ENCODE assay signal across 1 cellular context in the genomic region with DNA sequence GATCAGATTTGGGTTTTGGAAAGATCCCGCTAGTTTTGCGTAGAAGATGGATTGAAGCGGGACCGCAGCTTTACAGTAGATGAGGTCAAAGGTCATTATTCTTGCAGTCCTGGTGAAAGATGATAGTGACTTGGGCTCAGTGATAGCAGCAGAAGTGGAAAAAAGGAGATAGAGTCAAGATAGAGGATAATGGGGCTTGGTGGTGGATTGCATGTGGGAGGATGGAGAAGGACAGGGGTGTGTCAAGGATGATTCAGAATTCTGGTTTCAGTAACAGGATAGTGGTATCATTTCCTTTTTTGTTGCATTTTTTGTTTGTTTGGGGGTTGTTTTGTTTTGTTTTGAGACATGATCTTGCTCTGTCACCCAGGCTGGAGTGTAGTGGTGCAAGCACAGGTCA.
TF ChIP-seq lines count a peak whose summit lies in the region.

No MANE protein-coding gene starts in this region.

TF ChIP-seq in K562, 482 proteins besides CTCF, POLR2A, EP300 and RAD21 (continued from another document and continues in another):
- TF ChIP-seq, protein P1, sequence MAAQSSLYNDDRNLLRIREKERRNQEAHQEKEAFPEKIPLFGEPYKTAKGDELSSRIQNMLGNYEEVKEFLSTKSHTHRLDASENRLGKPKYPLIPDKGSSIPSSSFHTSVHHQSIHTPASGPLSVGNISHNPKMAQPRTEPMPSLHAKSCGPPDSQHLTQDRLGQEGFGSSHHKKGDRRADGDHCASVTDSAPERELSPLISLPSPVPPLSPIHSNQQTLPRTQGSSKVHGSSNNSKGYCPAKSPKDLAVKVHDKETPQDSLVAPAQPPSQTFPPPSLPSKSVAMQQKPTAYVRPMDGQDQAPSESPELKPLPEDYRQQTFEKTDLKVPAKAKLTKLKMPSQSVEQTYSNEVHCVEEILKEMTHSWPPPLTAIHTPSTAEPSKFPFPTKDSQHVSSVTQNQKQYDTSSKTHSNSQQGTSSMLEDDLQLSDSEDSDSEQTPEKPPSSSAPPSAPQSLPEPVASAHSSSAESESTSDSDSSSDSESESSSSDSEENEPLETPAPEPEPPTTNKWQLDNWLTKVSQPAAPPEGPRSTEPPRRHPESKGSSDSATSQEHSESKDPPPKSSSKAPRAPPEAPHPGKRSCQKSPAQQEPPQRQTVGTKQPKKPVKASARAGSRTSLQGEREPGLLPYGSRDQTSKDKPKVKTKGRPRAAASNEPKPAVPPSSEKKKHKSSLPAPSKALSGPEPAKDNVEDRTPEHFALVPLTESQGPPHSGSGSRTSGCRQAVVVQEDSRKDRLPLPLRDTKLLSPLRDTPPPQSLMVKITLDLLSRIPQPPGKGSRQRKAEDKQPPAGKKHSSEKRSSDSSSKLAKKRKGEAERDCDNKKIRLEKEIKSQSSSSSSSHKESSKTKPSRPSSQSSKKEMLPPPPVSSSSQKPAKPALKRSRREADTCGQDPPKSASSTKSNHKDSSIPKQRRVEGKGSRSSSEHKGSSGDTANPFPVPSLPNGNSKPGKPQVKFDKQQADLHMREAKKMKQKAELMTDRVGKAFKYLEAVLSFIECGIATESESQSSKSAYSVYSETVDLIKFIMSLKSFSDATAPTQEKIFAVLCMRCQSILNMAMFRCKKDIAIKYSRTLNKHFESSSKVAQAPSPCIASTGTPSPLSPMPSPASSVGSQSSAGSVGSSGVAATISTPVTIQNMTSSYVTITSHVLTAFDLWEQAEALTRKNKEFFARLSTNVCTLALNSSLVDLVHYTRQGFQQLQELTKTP (IDR thresholded peaks at IDR 0.05; ENCODE audit: low read depth in 1 of 2, partially characterized antibody in 2 of 2) = no peak
- TF ChIP-seq ZNF23 (CRISPR knock-in tag; IDR thresholded peaks at IDR 0.05) = no peak
- TF ChIP-seq SIRT6 (IDR thresholded peaks at IDR 0.05; ENCODE audit: low read depth, low read length) = no peak
- no peak for TF ChIP-seq U2AF1 (optimal IDR thresholded peaks at IDR 0.05; ENCODE audit: low read depth, low read length)
- TF ChIP-seq ZSCAN29 (IDR thresholded peaks at IDR 0.05) = no peak
- TF ChIP-seq NFYB (IDR thresholded peaks at IDR 0.05; ENCODE audit: extremely low read depth, insufficient read length) = no peak
- TF ChIP-seq CTBP1 (IDR thresholded peaks at IDR 0.05; ENCODE audit: borderline replicate concordance) = peak; percentile 92
- TF ChIP-seq, protein P2, sequence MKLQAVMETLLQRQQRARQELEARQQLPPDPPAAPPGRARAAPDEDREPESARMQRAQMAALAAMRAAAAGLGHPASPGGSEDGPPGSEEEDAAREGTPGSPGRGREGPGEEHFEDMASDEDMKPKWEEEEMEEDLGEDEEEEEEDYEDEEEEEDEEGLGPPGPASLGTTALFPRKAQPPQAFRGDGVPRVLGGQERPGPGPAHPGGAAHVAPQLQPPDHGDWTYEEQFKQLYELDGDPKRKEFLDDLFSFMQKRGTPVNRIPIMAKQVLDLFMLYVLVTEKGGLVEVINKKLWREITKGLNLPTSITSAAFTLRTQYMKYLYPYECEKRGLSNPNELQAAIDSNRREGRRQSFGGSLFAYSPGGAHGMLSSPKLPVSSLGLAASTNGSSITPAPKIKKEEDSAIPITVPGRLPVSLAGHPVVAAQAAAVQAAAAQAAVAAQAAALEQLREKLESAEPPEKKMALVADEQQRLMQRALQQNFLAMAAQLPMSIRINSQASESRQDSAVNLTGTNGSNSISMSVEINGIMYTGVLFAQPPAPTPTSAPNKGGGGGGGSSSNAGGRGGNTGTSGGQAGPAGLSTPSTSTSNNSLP (IDR thresholded peaks at IDR 0.05; ENCODE audit: borderline replicate concordance, low read depth, low read length) = no peak
- no peak for TF ChIP-seq ZNF766 (CRISPR knock-in tag; conservative IDR thresholded peaks at IDR 0.05)
- no peak for TF ChIP-seq FOS (IDR thresholded peaks at IDR 0.05; ENCODE audit: extremely low read depth, insufficient read length)
- TF ChIP-seq CBFA2T3 (IDR thresholded peaks at IDR 0.05) = peak; percentile 91
- TF ChIP-seq KLF13 (tag; IDR thresholded peaks at IDR 0.05; ENCODE audit: borderline replicate concordance, low read depth) = no peak
- no peak for TF ChIP-seq TAF9B (IDR thresholded peaks at IDR 0.05; ENCODE audit: partially characterized antibody)
- TF ChIP-seq, protein P3, sequence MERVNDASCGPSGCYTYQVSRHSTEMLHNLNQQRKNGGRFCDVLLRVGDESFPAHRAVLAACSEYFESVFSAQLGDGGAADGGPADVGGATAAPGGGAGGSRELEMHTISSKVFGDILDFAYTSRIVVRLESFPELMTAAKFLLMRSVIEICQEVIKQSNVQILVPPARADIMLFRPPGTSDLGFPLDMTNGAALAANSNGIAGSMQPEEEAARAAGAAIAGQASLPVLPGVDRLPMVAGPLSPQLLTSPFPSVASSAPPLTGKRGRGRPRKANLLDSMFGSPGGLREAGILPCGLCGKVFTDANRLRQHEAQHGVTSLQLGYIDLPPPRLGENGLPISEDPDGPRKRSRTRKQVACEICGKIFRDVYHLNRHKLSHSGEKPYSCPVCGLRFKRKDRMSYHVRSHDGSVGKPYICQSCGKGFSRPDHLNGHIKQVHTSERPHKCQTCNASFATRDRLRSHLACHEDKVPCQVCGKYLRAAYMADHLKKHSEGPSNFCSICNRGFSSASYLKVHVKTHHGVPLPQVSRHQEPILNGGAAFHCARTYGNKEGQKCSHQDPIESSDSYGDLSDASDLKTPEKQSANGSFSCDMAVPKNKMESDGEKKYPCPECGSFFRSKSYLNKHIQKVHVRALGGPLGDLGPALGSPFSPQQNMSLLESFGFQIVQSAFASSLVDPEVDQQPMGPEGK (CRISPR knock-in tag; IDR thresholded peaks at IDR 0.05; ENCODE audit: borderline replicate concordance) = no peak
- no peak for TF ChIP-seq MTA3 (IDR thresholded peaks at IDR 0.05; ENCODE audit: borderline replicate concordance)
- TF ChIP-seq ESRRB (CRISPR knock-in tag; IDR thresholded peaks at IDR 0.05; ENCODE audit: borderline replicate concordance) = no peak
- no peak for TF ChIP-seq HSF4 (CRISPR knock-in tag; IDR thresholded peaks at IDR 0.05; ENCODE audit: borderline replicate concordance)
- TF ChIP-seq, protein P4, sequence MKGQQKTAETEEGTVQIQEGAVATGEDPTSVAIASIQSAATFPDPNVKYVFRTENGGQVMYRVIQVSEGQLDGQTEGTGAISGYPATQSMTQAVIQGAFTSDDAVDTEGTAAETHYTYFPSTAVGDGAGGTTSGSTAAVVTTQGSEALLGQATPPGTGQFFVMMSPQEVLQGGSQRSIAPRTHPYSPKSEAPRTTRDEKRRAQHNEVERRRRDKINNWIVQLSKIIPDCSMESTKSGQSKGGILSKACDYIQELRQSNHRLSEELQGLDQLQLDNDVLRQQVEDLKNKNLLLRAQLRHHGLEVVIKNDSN (CRISPR knock-in tag; IDR thresholded peaks at IDR 0.05) = no peak
- TF ChIP-seq ZNF584 (CRISPR knock-in tag; IDR thresholded peaks at IDR 0.05; ENCODE audit: low read depth) = no peak
- peak; percentile 79; the same call in 1 of the 2 replicates for TF ChIP-seq SMARCE1 (IDR thresholded peaks at IDR 0.05)
- no peak for TF ChIP-seq PHB (CRISPR knock-in tag; IDR thresholded peaks at IDR 0.05)
- no peak for TF ChIP-seq CHD1 (IDR thresholded peaks at IDR 0.05; ENCODE audit: low read length)
- peak; percentile 20; the same call in 1 of the 2 replicates for TF ChIP-seq ATF7 (IDR thresholded peaks at IDR 0.05)
- TF ChIP-seq, protein P5, sequence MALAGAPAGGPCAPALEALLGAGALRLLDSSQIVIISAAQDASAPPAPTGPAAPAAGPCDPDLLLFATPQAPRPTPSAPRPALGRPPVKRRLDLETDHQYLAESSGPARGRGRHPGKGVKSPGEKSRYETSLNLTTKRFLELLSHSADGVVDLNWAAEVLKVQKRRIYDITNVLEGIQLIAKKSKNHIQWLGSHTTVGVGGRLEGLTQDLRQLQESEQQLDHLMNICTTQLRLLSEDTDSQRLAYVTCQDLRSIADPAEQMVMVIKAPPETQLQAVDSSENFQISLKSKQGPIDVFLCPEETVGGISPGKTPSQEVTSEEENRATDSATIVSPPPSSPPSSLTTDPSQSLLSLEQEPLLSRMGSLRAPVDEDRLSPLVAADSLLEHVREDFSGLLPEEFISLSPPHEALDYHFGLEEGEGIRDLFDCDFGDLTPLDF (CRISPR knock-in tag; IDR thresholded peaks at IDR 0.05) = no peak
- TF ChIP-seq, protein P6, sequence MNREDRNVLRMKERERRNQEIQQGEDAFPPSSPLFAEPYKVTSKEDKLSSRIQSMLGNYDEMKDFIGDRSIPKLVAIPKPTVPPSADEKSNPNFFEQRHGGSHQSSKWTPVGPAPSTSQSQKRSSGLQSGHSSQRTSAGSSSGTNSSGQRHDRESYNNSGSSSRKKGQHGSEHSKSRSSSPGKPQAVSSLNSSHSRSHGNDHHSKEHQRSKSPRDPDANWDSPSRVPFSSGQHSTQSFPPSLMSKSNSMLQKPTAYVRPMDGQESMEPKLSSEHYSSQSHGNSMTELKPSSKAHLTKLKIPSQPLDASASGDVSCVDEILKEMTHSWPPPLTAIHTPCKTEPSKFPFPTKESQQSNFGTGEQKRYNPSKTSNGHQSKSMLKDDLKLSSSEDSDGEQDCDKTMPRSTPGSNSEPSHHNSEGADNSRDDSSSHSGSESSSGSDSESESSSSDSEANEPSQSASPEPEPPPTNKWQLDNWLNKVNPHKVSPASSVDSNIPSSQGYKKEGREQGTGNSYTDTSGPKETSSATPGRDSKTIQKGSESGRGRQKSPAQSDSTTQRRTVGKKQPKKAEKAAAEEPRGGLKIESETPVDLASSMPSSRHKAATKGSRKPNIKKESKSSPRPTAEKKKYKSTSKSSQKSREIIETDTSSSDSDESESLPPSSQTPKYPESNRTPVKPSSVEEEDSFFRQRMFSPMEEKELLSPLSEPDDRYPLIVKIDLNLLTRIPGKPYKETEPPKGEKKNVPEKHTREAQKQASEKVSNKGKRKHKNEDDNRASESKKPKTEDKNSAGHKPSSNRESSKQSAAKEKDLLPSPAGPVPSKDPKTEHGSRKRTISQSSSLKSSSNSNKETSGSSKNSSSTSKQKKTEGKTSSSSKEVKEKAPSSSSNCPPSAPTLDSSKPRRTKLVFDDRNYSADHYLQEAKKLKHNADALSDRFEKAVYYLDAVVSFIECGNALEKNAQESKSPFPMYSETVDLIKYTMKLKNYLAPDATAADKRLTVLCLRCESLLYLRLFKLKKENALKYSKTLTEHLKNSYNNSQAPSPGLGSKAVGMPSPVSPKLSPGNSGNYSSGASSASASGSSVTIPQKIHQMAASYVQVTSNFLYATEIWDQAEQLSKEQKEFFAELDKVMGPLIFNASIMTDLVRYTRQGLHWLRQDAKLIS (CRISPR knock-in tag; IDR thresholded peaks at IDR 0.05) = no peak
- no peak for TF ChIP-seq ZNF408 (CRISPR knock-in tag; IDR thresholded peaks at IDR 0.05; ENCODE audit: low read depth)
- TF ChIP-seq TSC22D4 (tag; IDR thresholded peaks at IDR 0.05) = no peak
- TF ChIP-seq, protein P7, sequence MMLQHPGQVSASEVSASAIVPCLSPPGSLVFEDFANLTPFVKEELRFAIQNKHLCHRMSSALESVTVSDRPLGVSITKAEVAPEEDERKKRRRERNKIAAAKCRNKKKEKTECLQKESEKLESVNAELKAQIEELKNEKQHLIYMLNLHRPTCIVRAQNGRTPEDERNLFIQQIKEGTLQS (IDR thresholded peaks at IDR 0.05) = no peak
- TF ChIP-seq, protein P7 (CRISPR knock-in tag; conservative IDR thresholded peaks at IDR 0.05) = no peak
- no peak for TF ChIP-seq PHF21A (IDR thresholded peaks at IDR 0.05; ENCODE audit: borderline replicate concordance, low read depth)
- no peak for TF ChIP-seq KAT2B (IDR thresholded peaks at IDR 0.05; ENCODE audit: low read depth, low read length)
- no peak for TF ChIP-seq RFX1 (IDR thresholded peaks at IDR 0.05)
- TF ChIP-seq ZNF436 (CRISPR knock-in tag; IDR thresholded peaks at IDR 0.05) = no peak
- TF ChIP-seq, protein P8, sequence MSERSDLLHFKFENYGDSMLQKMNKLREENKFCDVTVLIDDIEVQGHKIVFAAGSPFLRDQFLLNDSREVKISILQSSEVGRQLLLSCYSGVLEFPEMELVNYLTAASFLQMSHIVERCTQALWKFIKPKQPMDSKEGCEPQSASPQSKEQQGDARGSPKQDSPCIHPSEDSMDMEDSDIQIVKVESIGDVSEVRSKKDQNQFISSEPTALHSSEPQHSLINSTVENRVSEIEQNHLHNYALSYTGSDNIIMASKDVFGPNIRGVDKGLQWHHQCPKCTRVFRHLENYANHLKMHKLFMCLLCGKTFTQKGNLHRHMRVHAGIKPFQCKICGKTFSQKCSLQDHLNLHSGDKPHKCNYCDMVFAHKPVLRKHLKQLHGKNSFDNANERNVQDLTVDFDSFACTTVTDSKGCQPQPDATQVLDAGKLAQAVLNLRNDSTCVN (CRISPR knock-in tag; IDR thresholded peaks at IDR 0.05) = no peak
- TF ChIP-seq DPF2 (IDR thresholded peaks at IDR 0.05) = peak; percentile 68
- TF ChIP-seq SOX6 (IDR thresholded peaks at IDR 0.05) = peak; percentile 78
- TF ChIP-seq, protein P9, sequence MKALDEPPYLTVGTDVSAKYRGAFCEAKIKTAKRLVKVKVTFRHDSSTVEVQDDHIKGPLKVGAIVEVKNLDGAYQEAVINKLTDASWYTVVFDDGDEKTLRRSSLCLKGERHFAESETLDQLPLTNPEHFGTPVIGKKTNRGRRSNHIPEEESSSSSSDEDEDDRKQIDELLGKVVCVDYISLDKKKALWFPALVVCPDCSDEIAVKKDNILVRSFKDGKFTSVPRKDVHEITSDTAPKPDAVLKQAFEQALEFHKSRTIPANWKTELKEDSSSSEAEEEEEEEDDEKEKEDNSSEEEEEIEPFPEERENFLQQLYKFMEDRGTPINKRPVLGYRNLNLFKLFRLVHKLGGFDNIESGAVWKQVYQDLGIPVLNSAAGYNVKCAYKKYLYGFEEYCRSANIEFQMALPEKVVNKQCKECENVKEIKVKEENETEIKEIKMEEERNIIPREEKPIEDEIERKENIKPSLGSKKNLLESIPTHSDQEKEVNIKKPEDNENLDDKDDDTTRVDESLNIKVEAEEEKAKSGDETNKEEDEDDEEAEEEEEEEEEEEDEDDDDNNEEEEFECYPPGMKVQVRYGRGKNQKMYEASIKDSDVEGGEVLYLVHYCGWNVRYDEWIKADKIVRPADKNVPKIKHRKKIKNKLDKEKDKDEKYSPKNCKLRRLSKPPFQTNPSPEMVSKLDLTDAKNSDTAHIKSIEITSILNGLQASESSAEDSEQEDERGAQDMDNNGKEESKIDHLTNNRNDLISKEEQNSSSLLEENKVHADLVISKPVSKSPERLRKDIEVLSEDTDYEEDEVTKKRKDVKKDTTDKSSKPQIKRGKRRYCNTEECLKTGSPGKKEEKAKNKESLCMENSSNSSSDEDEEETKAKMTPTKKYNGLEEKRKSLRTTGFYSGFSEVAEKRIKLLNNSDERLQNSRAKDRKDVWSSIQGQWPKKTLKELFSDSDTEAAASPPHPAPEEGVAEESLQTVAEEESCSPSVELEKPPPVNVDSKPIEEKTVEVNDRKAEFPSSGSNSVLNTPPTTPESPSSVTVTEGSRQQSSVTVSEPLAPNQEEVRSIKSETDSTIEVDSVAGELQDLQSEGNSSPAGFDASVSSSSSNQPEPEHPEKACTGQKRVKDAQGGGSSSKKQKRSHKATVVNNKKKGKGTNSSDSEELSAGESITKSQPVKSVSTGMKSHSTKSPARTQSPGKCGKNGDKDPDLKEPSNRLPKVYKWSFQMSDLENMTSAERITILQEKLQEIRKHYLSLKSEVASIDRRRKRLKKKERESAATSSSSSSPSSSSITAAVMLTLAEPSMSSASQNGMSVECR (CRISPR knock-in tag; IDR thresholded peaks at IDR 0.05) = no peak
- peak; percentile 14; the same call in 1 of the 2 replicates for TF ChIP-seq NFIC (IDR thresholded peaks at IDR 0.05)
- TF ChIP-seq L3MBTL2 (IDR thresholded peaks at IDR 0.05) = no peak
- TF ChIP-seq PHF20 (IDR thresholded peaks at IDR 0.05; ENCODE audit: partially characterized antibody) = no peak
- no peak for TF ChIP-seq KAT8 (IDR thresholded peaks at IDR 0.05; ENCODE audit: low read depth)
- TF ChIP-seq RBBP5 (IDR thresholded peaks at IDR 0.05; ENCODE audit: borderline replicate concordance, insufficient read depth, low read length, poor library complexity, severe bottlenecking) = no peak
- no peak for TF ChIP-seq SMARCA5 (IDR thresholded peaks at IDR 0.05)
